In genomic region chr2:238939074-238939473, GRCh38 we compare ENCODE assay signal across 15 cellular contexts.
DNase-seq lines count a peak whose midpoint lies in the region; ATAC-seq and TF ChIP-seq lines count a peak whose summit lies in the region.
"Had no signal": no experiment of that assay in that cellular context is flagged by ENCODE, and none has a peak within 500 bp of the region (broad histone marks: within the 10 kb centered on the region; RNA-seq: fewer than 3 reads in every experiment).

No MANE protein-coding gene starts in this region.

- H3K9me3 ChIP-seq in ovary, result no peaks in the 10 kb centered on the region

- no peak for TF ChIP-seq EP300 in ovary (IDR thresholded peaks at IDR 0.05)

- TF ChIP-seq CTCF in fibroblast of villous mesenchyme (IDR thresholded peaks at IDR 0.05; ENCODE audit: insufficient read depth, low read depth, low read length) (no peak), ovary (IDR thresholded peaks at IDR 0.05) (no peak)

- WGBS in ovary, 3 donors, result 10 to 20% (median 13%) methylated on average over 6 of the region's 6 CpGs

- no peak overlapping the region for H3K4me3 ChIP-seq in fibroblast of villous mesenchyme (ENCODE audit: low read depth, low read length)
- no peak overlapping the region for H3K4me3 ChIP-seq in ovary

- H3K36me3 ChIP-seq in ovary, result no peaks in the 10 kb centered on the region

- intact Hi-C loops in ovary (cut with DNase I), result no loop called here

- peak; percentile 24 for DNase-seq in activated CD8-positive, alpha-beta memory T cell treated with anti-CD3 and anti-CD28 coated beads for 24 hours
- DNase-seq in activated CD8-positive, alpha-beta memory T cell treated with anti-CD3 and anti-CD28 coated beads, Interleukin-2, amount 50 U/mL, for 4 hours, result no peak
- DNase-seq in fibroblast of villous mesenchyme (ENCODE audit: low read depth), result peak; percentile 87
- peak; percentile 67 to 77 (median 74) for DNase-seq in ovary
- DNase-seq: activated CD4-positive, alpha-beta T cell treated with anti-CD3 and anti-CD28 coated beads, Interleukin-2, amount 50 U/mL, for 48 hours; activated effector memory CD4-positive, alpha-beta T cell treated with Interleukin-2 at 50 U/mL for 16 hours; CD8-positive, alpha-beta memory T cell; naive thymus-derived CD8-positive, alpha-beta T cell; NCI-H2107; NCI-H526 treated with DMSO at 0.1 percent for 48 hours; PC-3 had no signal

- no peaks in the 10 kb centered on the region for H3K27me3 ChIP-seq in ovary

- peaks cover 13% of the 10 kb centered on the region for H3K4me1 ChIP-seq in ovary (ENCODE audit: insufficient read depth)

- H3K27ac ChIP-seq in ovary, result peak overlapping the region in 1 of 2 donors; percentile 70

- TF ChIP-seq POLR2A in ovary (IDR thresholded peaks at IDR 0.05), result no peak

- ATAC-seq in GM19351 (IDR thresholded peaks at IDR 0.05; ENCODE audit: unreplicated experiment) (no peak), esophagus mucosa (no peak), GM19395 (IDR thresholded peaks at IDR 0.05; ENCODE audit: unreplicated experiment) (no peak), GM21529 (IDR thresholded peaks at IDR 0.05; ENCODE audit: unreplicated experiment) (no peak)
- ATAC-seq: naive thymus-derived CD8-positive, alpha-beta T cell; PC-3 had no signal
